10 cellular contexts compared by ENCODE assay signal in genomic region chr20:51221791-51222408, GRCh38.
DNase-seq lines count a peak whose midpoint lies in the region; ATAC-seq, FAIRE-seq and TF ChIP-seq lines count a peak whose summit lies in the region.
"Had no signal": no experiment of that assay in that cellular context is flagged by ENCODE, and none has a peak within 500 bp of the region (broad histone marks: within the 10 kb centered on the region; RNA-seq: fewer than 3 reads in every experiment).

No MANE protein-coding gene starts in this region.

- H3K4me3 ChIP-seq in PC-3 (ENCODE audit: low read length), result peak overlapping the region; percentile 53
- H3K4me3 ChIP-seq in esophagus squamous epithelium, result no peak overlapping the region
- no peak overlapping the region for H3K4me3 ChIP-seq in psoas muscle
- H3K4me3 ChIP-seq: esophagus muscularis mucosa had no signal

- FAIRE-seq in H54 (lab: Jason Lieb, UNC), result no peak

- peak; percentile 83 for ATAC-seq in PC-3
- peak in 2 of 4 donors; percentile 52 for ATAC-seq in psoas muscle
- ATAC-seq in HG02852 (IDR thresholded peaks at IDR 0.05; ENCODE audit: unreplicated experiment), result no peak
- no peak for ATAC-seq in GM21367 (IDR thresholded peaks at IDR 0.05; ENCODE audit: unreplicated experiment)

- H3K9me3 ChIP-seq in PC-3 (ENCODE audit: low read length), result no peaks in the 10 kb centered on the region
- H3K9me3 ChIP-seq in esophagus squamous epithelium, result peaks cover 0 to 8% (median 5%) of the 10 kb centered on the region in 3 donors
- H3K9me3 ChIP-seq in psoas muscle, result no peaks in the 10 kb centered on the region

- TF ChIP-seq POLR2A in H54 (IDR thresholded peaks at IDR 0.05; ENCODE audit: low read depth, low read length) (no peak), esophagus squamous epithelium (IDR thresholded peaks at IDR 0.05) (no peak)

- no peaks in the 10 kb centered on the region for H3K79me2 ChIP-seq in PC-3 (ENCODE audit: low read length)

- H2AFZ ChIP-seq in PC-3 (ENCODE audit: low read length), result peak overlapping the region; percentile 85

- peak; percentile 24 for DNase-seq in H54 (ENCODE audit: insufficient read length, low spot score)
- DNase-seq in PC-3, result peak; percentile 82
- DNase-seq in esophagus squamous epithelium (lab: John Stamatoyannopoulos, UW), result no peak
- peak; percentile 34 to 61 for DNase-seq in psoas muscle
- no peak for DNase-seq in NCI-H2029 treated with DMSO at 0.1 percent for 48 hours (lab: John Stamatoyannopoulos, UW)
- DNase-seq: activated CD8-positive, alpha-beta memory T cell treated with anti-CD3 and anti-CD28 coated beads, Interleukin-2, amount 50 U/mL, for 48 hours; retina had no signal

- no peaks in the 10 kb centered on the region for H4K20me1 ChIP-seq in PC-3 (ENCODE audit: low read length)

- no peaks in the 10 kb centered on the region for H3F3A ChIP-seq in PC-3 (ENCODE audit: low read length, unreplicated experiment)

- intact Hi-C loops in PC-3 (cut with micrococcal nuclease), result loop anchor here (2.0 to 5.0 kb wide), 2 partner anchors 85 to 200 kb away; partner anchors contain the start of gene KCNG1
- intact Hi-C loops in esophagus squamous epithelium (cut with DNase I), result loop anchor here (10.0 kb wide), 1 partner anchor 83 kb away; no protein-coding TSS in a partner anchor
- intact Hi-C loops in psoas muscle (cut with DNase I), result loop anchor here in 1 of 2 donors (5.0 kb wide), 1 partner anchor 85 kb away; no protein-coding TSS in a partner anchor

- peak overlapping the region; percentile 57 for H3K4me2 ChIP-seq in PC-3 (ENCODE audit: low read length)

- H3K9ac ChIP-seq in PC-3 (ENCODE audit: low read length), result peak overlapping the region; percentile 23

- BruUV-seq in PC-3 (replicated peaks; lab: Mats Ljungman, UMichigan), result no TSS peak

- no peak for TF ChIP-seq CTCF in PC-3 (conservative IDR thresholded peaks at IDR 0.05; ENCODE audit: low read depth, low read length)
- TF ChIP-seq CTCF in esophagus squamous epithelium (IDR thresholded peaks at IDR 0.05), result no peak
- no peak for TF ChIP-seq CTCF in psoas muscle (IDR thresholded peaks at IDR 0.05)

- H3K27ac ChIP-seq in PC-3 (ENCODE audit: low read length) (no peak overlapping the region), esophagus squamous epithelium (peak overlapping the region in 3 of 4 donors; percentile 36 to 43 (median 40)), psoas muscle (no peak overlapping the region)
- H3K27ac ChIP-seq: esophagus muscularis mucosa had no signal

- H3K4me1 ChIP-seq in PC-3 (ENCODE audit: insufficient read depth, low read length), result peaks cover 11% of the 10 kb centered on the region
- peaks cover 0 to 18% (median 3%) of the 10 kb centered on the region in 3 donors for H3K4me1 ChIP-seq in esophagus squamous epithelium
- no peaks in the 10 kb centered on the region for H3K4me1 ChIP-seq in psoas muscle

- H3K27me3 ChIP-seq in PC-3 (ENCODE audit: low read length) (no peaks in the 10 kb centered on the region), esophagus squamous epithelium (peaks cover 0 to 53% (median 0%) of the 10 kb centered on the region in 4 donors), psoas muscle (ENCODE audit: insufficient read depth in 3 of 3, low read length in 2 of 3) (peaks cover 0 to 44% (median 15%) of the 10 kb centered on the region in 3 donors)

- CTCF ChIA-PET in PC-3 (lab: Charles Lee), result no interaction called here

- H3K36me3 ChIP-seq in PC-3 (ENCODE audit: low read depth, low read length) (no peaks in the 10 kb centered on the region), esophagus squamous epithelium (no peaks in the 10 kb centered on the region), psoas muscle (ENCODE audit: insufficient read depth in 1 of 2, low read depth in 1 of 2) (no peaks in the 10 kb centered on the region)
- H3K36me3 ChIP-seq: esophagus muscularis mucosa had no signal

- WGBS in esophagus squamous epithelium, 2 donors, result 19 to 24% methylated on average over 13 to 15 of the region's 15 CpGs
- WGBS in psoas muscle, 3 donors, result 14 to 21% (median 15%) methylated on average over 15 of the region's 15 CpGs

- H3K9me2 ChIP-seq in PC-3 (replicated peaks; ENCODE audit: low read length), result no peaks in the 10 kb centered on the region

- POLR2A ChIA-PET in PC-3 (lab: Charles Lee; ENCODE audit: unreplicated experiment), result no interaction called here

Comparison
In these comparisons a context has a peak if more than half of its experiments do, and no peak if none do; other contexts are left out.
1. DNase-seq: peak in H54 (single experiment), PC-3 (single experiment) and psoas muscle (2 of 2); none in esophagus squamous epithelium (single experiment) and NCI-H2029 treated with DMSO at 0.1 percent for 48 hours (single experiment).
2. H3K27ac ChIP-seq: peak in esophagus squamous epithelium (3 of 4); none in PC-3 (single experiment) and psoas muscle (single experiment).